Comparison of ENCODE assay signal across 25 cellular contexts in genomic region chr2:220847006-220847405, GRCh38.
DNase-seq lines count a peak whose midpoint lies in the region; ATAC-seq and TF ChIP-seq lines count a peak whose summit lies in the region.
"Had no signal": no experiment of that assay in that cellular context is flagged by ENCODE, and none has a peak within 500 bp of the region (broad histone marks: within the 10 kb centered on the region; RNA-seq: fewer than 3 reads in every experiment).

No MANE protein-coding gene starts in this region.

- H3K9me3 ChIP-seq in mammary epithelial cell (replicated peaks; ENCODE audit: insufficient read depth, low read length) = no peaks in the 10 kb centered on the region
- no peaks in the 10 kb centered on the region for H3K9me3 ChIP-seq in mucosa of descending colon
- H3K9me3 ChIP-seq: lower lobe of right lung had no signal

- H3K9me3 Mint-ChIP-seq in mesothelial cell of epicardium = peaks cover 5% of the 10 kb centered on the region
- H3K9me3 Mint-ChIP-seq: HFFc6 had no signal

- H3K27me3 Mint-ChIP-seq in mesothelial cell of epicardium (ENCODE audit: low read depth) = peaks cover 9% of the 10 kb centered on the region
- H3K27me3 Mint-ChIP-seq: stimulated activated naive B cell treated with anti-CD40 and anti-IgM and Interleukin-4, amounts not matched to agents 10 μg/mL and 1 μg/mL and 100 μg/mL, for 72 hours had no signal

- peak overlapping the region; percentile 61 for H3K27ac ChIP-seq in mammary epithelial cell (ENCODE audit: insufficient read depth, low read depth, low read length)
- H3K27ac ChIP-seq: BLaER1 treated with 17β-estradiol and CSF1 and Interleukin-3, amounts not matched to agents 10 nM and 100 nM; lower lobe of right lung had no signal

- no peaks in the 10 kb centered on the region for H3K36me3 ChIP-seq in mammary epithelial cell (ENCODE audit: insufficient read depth, low read length)
- H3K36me3 ChIP-seq in mucosa of descending colon (ENCODE audit: low read depth) = no peaks in the 10 kb centered on the region
- H3K36me3 ChIP-seq: BLaER1 treated with 17β-estradiol and CSF1 and Interleukin-3, amounts not matched to agents 10 nM and 100 nM; lower lobe of right lung had no signal

- no peak overlapping the region for H3K4me3 Mint-ChIP-seq in mesothelial cell of epicardium
- H3K4me3 Mint-ChIP-seq: activated CD4-positive, alpha-beta T cell treated with anti-CD3 and anti-CD28 coated beads for 36 hours; activated CD8-positive, alpha-beta T cell treated with anti-CD3 and anti-CD28 coated beads, Interleukin-2, amount 10 ng/mL, durations not matched to agents 7 days and 5 days; activated naive CD4-positive, alpha-beta T cell treated with anti-CD3 and anti-CD28 coated beads for 36 hours; nephron; stimulated activated naive B cell treated with anti-CD40 and anti-IgM and Interleukin-4, amounts not matched to agents 10 μg/mL and 1 μg/mL and 100 μg/mL, for 72 hours had no signal

- no peaks in the 10 kb centered on the region for H3K79me2 ChIP-seq in mammary epithelial cell (ENCODE audit: insufficient read depth, low read length)

- no peaks in the 10 kb centered on the region for H4K20me1 ChIP-seq in mammary epithelial cell (ENCODE audit: insufficient read depth, low read length)
- H4K20me1 ChIP-seq: BLaER1 treated with 17β-estradiol and CSF1 and Interleukin-3, amounts not matched to agents 10 nM and 100 nM had no signal

- H3K4me3 ChIP-seq in mammary epithelial cell (replicated peaks in 1 of 3; ENCODE audit: insufficient read depth in 1 of 3, low read depth in 2 of 3, low read length in 3 of 3) (no peak overlapping the region), mucosa of descending colon (no peak overlapping the region)
- H3K4me3 ChIP-seq: BLaER1 treated with 17β-estradiol and CSF1 and Interleukin-3, amounts not matched to agents 10 nM and 100 nM; lower lobe of right lung; skin epidermis had no signal

- no peaks in the 10 kb centered on the region for H3K27me3 ChIP-seq in mammary epithelial cell (ENCODE audit: insufficient read depth, low read length)
- H3K27me3 ChIP-seq: BLaER1 treated with 17β-estradiol and CSF1 and Interleukin-3, amounts not matched to agents 10 nM and 100 nM had no signal

- H3K4me1 Mint-ChIP-seq in mesothelial cell of epicardium = peaks cover 14% of the 10 kb centered on the region
- H3K4me1 Mint-ChIP-seq: activated CD4-positive, alpha-beta T cell treated with anti-CD3 and anti-CD28 coated beads for 36 hours; nephron; stimulated activated naive B cell treated with anti-CD40 and anti-IgM and Interleukin-4, amounts not matched to agents 10 μg/mL and 1 μg/mL and 100 μg/mL, for 72 hours had no signal

- ATAC-seq in mucosa of descending colon (no peak), GM21381 (IDR thresholded peaks at IDR 0.05; ENCODE audit: unreplicated experiment) (no peak)
- ATAC-seq: activated CD4-positive, alpha-beta T cell treated with anti-CD3 and anti-CD28 coated beads for 36 hours; activated CD8-positive, alpha-beta T cell treated with anti-CD3 and anti-CD28 coated beads, Interleukin-2, amount 10 ng/mL, durations not matched to agents 7 days and 5 days; Panc1; stimulated activated naive B cell treated with anti-CD40 and anti-IgM and Interleukin-4, amounts not matched to agents 10 μg/mL and 1 μg/mL and 100 μg/mL, for 72 hours had no signal

- peaks cover 1% of the 10 kb centered on the region for H3K36me3 Mint-ChIP-seq in mesothelial cell of epicardium
- H3K36me3 Mint-ChIP-seq: stimulated activated naive B cell treated with anti-CD40 and anti-IgM and Interleukin-4, amounts not matched to agents 10 μg/mL and 1 μg/mL and 100 μg/mL, for 72 hours had no signal

- H3K4me2 ChIP-seq in mammary epithelial cell (ENCODE audit: insufficient read depth, low read depth, low read length) = peak overlapping the region; percentile 53
- H3K4me2 ChIP-seq: BLaER1 treated with 17β-estradiol and CSF1 and Interleukin-3, amounts not matched to agents 10 nM and 100 nM had no signal

- CTCF ChIA-PET in mammary epithelial cell (lab: Charles Lee; ENCODE audit: low non-redundant PET) = no interaction called here

- TF ChIP-seq CTCF in mammary epithelial cell (conservative IDR thresholded peaks at IDR 0.05 in 1 of 2, IDR thresholded peaks at IDR 0.05 in 1 of 2; ENCODE audit: extremely low read depth in 1 of 2, insufficient read depth in 1 of 2, low read depth in 1 of 2, low read length in 2 of 2) = no peak
- TF ChIP-seq CTCF in mesothelial cell of epicardium (IDR thresholded peaks at IDR 0.05; ENCODE audit: unreplicated experiment) = no peak
- no peak for TF ChIP-seq CTCF in mucosa of descending colon (IDR thresholded peaks at IDR 0.05)

- H2AFZ ChIP-seq in mammary epithelial cell (ENCODE audit: low read depth, low read length) = peak overlapping the region; percentile 35

- intact Hi-C loops in mammary epithelial cell (cut with micrococcal nuclease) (no loop called here), mucosa of descending colon (cut with DNase I, micrococcal nuclease) (no loop called here)

- peaks cover 20% of the 10 kb centered on the region for H3K4me1 ChIP-seq in mammary epithelial cell (ENCODE audit: insufficient read depth, low read length)
- no peaks in the 10 kb centered on the region for H3K4me1 ChIP-seq in mucosa of descending colon (ENCODE audit: low read depth)
- H3K4me1 ChIP-seq: BLaER1 treated with 17β-estradiol and CSF1 and Interleukin-3, amounts not matched to agents 10 nM and 100 nM; lower lobe of right lung had no signal

- WGBS in mammary epithelial cell (ENCODE audit: low coverage, missing lambda C conversion rate) = 85% methylated on average over 3 of the region's 3 CpGs

- H3K27ac Mint-ChIP-seq in mesothelial cell of epicardium = peak overlapping the region; percentile 31
- H3K27ac Mint-ChIP-seq: activated CD4-positive, alpha-beta T cell treated with anti-CD3 and anti-CD28 coated beads for 36 hours; activated CD8-positive, alpha-beta T cell treated with anti-CD3 and anti-CD28 coated beads, Interleukin-2, amount 10 ng/mL, durations not matched to agents 7 days and 5 days; activated naive CD4-positive, alpha-beta T cell treated with anti-CD3 and anti-CD28 coated beads for 36 hours; nephron; stimulated activated naive B cell treated with anti-CD40 and anti-IgM and Interleukin-4, amounts not matched to agents 10 μg/mL and 1 μg/mL and 100 μg/mL, for 72 hours had no signal

- no TSS peak for BruUV-seq in mammary epithelial cell (replicated peaks; lab: Mats Ljungman, UMichigan)

- dilution Hi-C loops in mammary epithelial cell (cut with HindIII; ENCODE audit: low sequenced_read_pairs) = no loop called here

- no peak overlapping the region for H3K9ac ChIP-seq in mammary epithelial cell (ENCODE audit: insufficient read depth, low read length)
- H3K9ac ChIP-seq: BLaER1 treated with 17β-estradiol and CSF1 and Interleukin-3, amounts not matched to agents 10 nM and 100 nM had no signal

- DNase-seq in EH (ENCODE audit: low read depth) (peak; percentile 28), NCI-H2171 (lab: John Stamatoyannopoulos, UW) (peak; percentile 9), mammary epithelial cell (no peak), mesothelial cell of epicardium (ENCODE audit: low spot score in 2 of 2, unreplicated experiment in 2 of 2) (no peak), mucosa of descending colon (no peak), RPMI8226 (no peak), MV-4-11 (lab: John Stamatoyannopoulos, UW) (no peak)
- DNase-seq: activated CD4-positive, alpha-beta T cell treated with anti-CD3 and anti-CD28 coated beads for 36 hours; activated CD8-positive, alpha-beta T cell treated with anti-CD3 and anti-CD28 coated beads, Interleukin-2, amount 10 ng/mL, durations not matched to agents 7 days and 5 days; activated naive CD4-positive, alpha-beta T cell treated with anti-CD3 and anti-CD28 coated beads for 36 hours; GDM1; lower lobe of right lung; NCI-H1105; NCI-H187; NCI-H526 treated with DMSO at 0.1 percent for 48 hours; stimulated activated naive B cell treated with anti-CD40 and anti-IgM and Interleukin-4, amounts not matched to agents 10 μg/mL and 1 μg/mL and 100 μg/mL, for 72 hours; substantia nigra; SW 1271; trophoblast cell had no signal

- in situ Hi-C loops in mammary epithelial cell (cut with MboI; ENCODE audit: low sequenced_read_pairs in 2 of 2) = no loop called here

Comparison
In these comparisons a context has a peak if more than half of its experiments do, and no peak if none do; other contexts are left out.
1. DNase-seq: peak in EH (single experiment) and NCI-H2171 (single experiment); none in mammary epithelial cell (single experiment), mesothelial cell of epicardium (0 of 2), mucosa of descending colon (0 of 3), RPMI8226 (single experiment) and MV-4-11 (single experiment).